ENCODE assay signal across 23 cellular contexts in the genomic region with DNA sequence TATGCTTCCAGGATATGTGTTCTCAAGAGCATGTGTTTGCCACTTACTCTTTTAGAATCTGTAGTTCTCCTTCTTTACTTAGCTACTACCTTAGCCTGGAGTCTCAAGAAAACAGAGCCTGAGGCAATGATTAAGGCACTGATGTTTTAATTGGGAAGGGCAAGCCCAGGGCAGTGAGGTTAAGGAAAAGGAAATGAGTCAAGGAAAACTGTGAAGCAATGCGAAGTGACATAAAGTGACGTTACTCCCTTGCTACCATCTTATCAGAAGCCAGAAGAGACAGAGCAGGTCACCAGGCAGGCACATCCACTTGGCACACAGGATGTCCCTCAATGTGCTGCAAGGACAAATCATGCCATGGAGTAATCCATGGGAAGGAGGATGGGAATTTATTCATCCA. TPM values are rescaled to one million over a fixed set of nuclear protein-coding genes. Genes with fewer than 3 reads are reported as not detected.
A peak's percentile ranks its signal among the peaks of the same experiment; 100 is the strongest.
DNase-seq lines count a peak whose midpoint lies in the region; ATAC-seq, FAIRE-seq and TF ChIP-seq lines count a peak whose summit lies in the region.
"Had no signal": no experiment of that assay in that cellular context is flagged by ENCODE, and none has a peak within 500 bp of the region (broad histone marks: within the 10 kb centered on the region; RNA-seq: fewer than 3 reads in every experiment).

No MANE protein-coding gene starts in this region.

- BruUV-seq in endothelial cell of umbilical vein (replicated peaks; lab: Mats Ljungman, UMichigan): no TSS peak

- H3K4me2 ChIP-seq in endothelial cell of umbilical vein (ENCODE audit: insufficient read depth, low read length) (no peak overlapping the region), hepatocyte (no peak overlapping the region)
- H3K4me2 ChIP-seq: BLaER1, PC-9 had no signal

- H3K9me3 Mint-ChIP-seq in HFFc6: peaks cover 21% of the 10 kb centered on the region
- no peaks in the 10 kb centered on the region for H3K9me3 Mint-ChIP-seq in activated T-helper 17 cell treated with anti-CD3 and anti-CD28 coated beads, Interleukin-2, amount 50 U/mL, for 72 hours

- no peak for TF ChIP-seq POLR2A in NB4 (IDR thresholded peaks at IDR 0.05; ENCODE audit: extremely low read depth, insufficient read length)
- TF ChIP-seq POLR2A in endothelial cell of umbilical vein (IDR thresholded peaks at IDR 0.05; ENCODE audit: low read depth, low read length): no peak

- no peak overlapping the region for H3K27ac Mint-ChIP-seq in HFFc6
- no peak overlapping the region for H3K27ac Mint-ChIP-seq in activated T-helper 17 cell treated with anti-CD3 and anti-CD28 coated beads, Interleukin-2, amount 50 U/mL, for 72 hours
- H3K27ac Mint-ChIP-seq: CD4-positive, alpha-beta memory T cell had no signal

- TF ChIP-seq CTCF in HFFc6 (IDR thresholded peaks at IDR 0.05) (no peak), NB4 (IDR thresholded peaks at IDR 0.05; ENCODE audit: low read depth, low read length) (no peak), endothelial cell of umbilical vein (IDR thresholded peaks at IDR 0.05; ENCODE audit: extremely low read depth in 1 of 2, insufficient read depth in 1 of 2, low read depth in 1 of 2, low read length in 2 of 2) (no peak), hepatocyte (IDR thresholded peaks at IDR 0.05; ENCODE audit: poor library complexity) (no peak)

- H3K4me1 ChIP-seq in endothelial cell of umbilical vein (ENCODE audit: control insufficient read depth, extremely low read depth, insufficient read depth, low read length) (no peaks in the 10 kb centered on the region), hepatocyte (ENCODE audit: insufficient read depth) (no peaks in the 10 kb centered on the region)
- H3K4me1 ChIP-seq: BLaER1, HAP-1, SJCRH30 had no signal

- no peak overlapping the region for H3K4me3 Mint-ChIP-seq in HFFc6
- no peak overlapping the region for H3K4me3 Mint-ChIP-seq in activated T-helper 17 cell treated with anti-CD3 and anti-CD28 coated beads, Interleukin-2, amount 50 U/mL, for 72 hours
- H3K4me3 Mint-ChIP-seq: CD4-positive, alpha-beta memory T cell had no signal

- POLR2A ChIA-PET in endothelial cell of umbilical vein (lab: Charles Lee): no interaction called here

- peak; percentile 10 for DNase-seq in Daoy (ENCODE audit: low read depth)
- DNase-seq in HFFc6: peak; percentile 44
- DNase-seq in NB4 (ENCODE audit: low read depth): peak; percentile 12
- peak; percentile 15 for DNase-seq in endothelial cell of umbilical vein (ENCODE audit: low read depth, low spot score)
- DNase-seq in hepatocyte (ENCODE audit: low spot score): no peak
- no peak for DNase-seq in effector CD4-positive, alpha-beta T cell
- DNase-seq: Calu3; CD4-positive, alpha-beta memory T cell; DMS53; NCI-H1092; NCI-H1436 treated with DMSO at 0.1 percent for 48 hours; NCI-H2029 treated with DMSO at 0.1 percent for 48 hours; NCI-H2171; NCI-H526; SJCRH30 had no signal

- H3K27me3 Mint-ChIP-seq in HFFc6 (ENCODE audit: insufficient read depth): peaks cover 1% of the 10 kb centered on the region; the same call in 1 of the 2 replicates
- H3K27me3 Mint-ChIP-seq in activated T-helper 17 cell treated with anti-CD3 and anti-CD28 coated beads, Interleukin-2, amount 50 U/mL, for 72 hours: peaks cover 11% of the 10 kb centered on the region

- dilution Hi-C loops in endothelial cell of umbilical vein (cut with MboI; ENCODE audit: extremely low pct_ligation_motif_present, low sequenced_read_pairs): no loop called here

- no peak overlapping the region for H3K4me3 ChIP-seq in NB4 (ENCODE audit: low read depth, low read length)
- no peak overlapping the region for H3K4me3 ChIP-seq in endothelial cell of umbilical vein (replicated peaks in 1 of 3; ENCODE audit: insufficient read depth in 1 of 3, low read depth in 1 of 3, low read length in 3 of 3)
- no peak overlapping the region for H3K4me3 ChIP-seq in hepatocyte
- H3K4me3 ChIP-seq: BLaER1, HAP-1, K562, PC-9, SJCRH30 had no signal

- H3K36me3 ChIP-seq in endothelial cell of umbilical vein (ENCODE audit: control insufficient read depth in 2 of 2, extremely low read depth in 1 of 2, insufficient read depth in 2 of 2, low read length in 2 of 2) (no peaks in the 10 kb centered on the region), hepatocyte (replicated peaks; ENCODE audit: insufficient read depth, low read depth) (no peaks in the 10 kb centered on the region)
- H3K36me3 ChIP-seq: BLaER1, HAP-1, SJCRH30 had no signal

- no peaks in the 10 kb centered on the region for H3K27me3 ChIP-seq in endothelial cell of umbilical vein (ENCODE audit: control insufficient read depth in 2 of 2, insufficient read depth in 2 of 2, low read length in 2 of 2)
- no peaks in the 10 kb centered on the region for H3K27me3 ChIP-seq in hepatocyte
- H3K27me3 ChIP-seq: BLaER1, SJCRH30 had no signal

- no peaks in the 10 kb centered on the region for H3K79me2 ChIP-seq in endothelial cell of umbilical vein (ENCODE audit: control insufficient read depth, insufficient read depth, low read length)
- H3K79me2 ChIP-seq in hepatocyte: no peaks in the 10 kb centered on the region

- H3K9ac ChIP-seq in endothelial cell of umbilical vein (replicated peaks; ENCODE audit: extremely low read depth, insufficient read depth, low read length): no peak overlapping the region
- H3K9ac ChIP-seq: BLaER1 had no signal

- H4K20me1 ChIP-seq in endothelial cell of umbilical vein (replicated peaks; ENCODE audit: control insufficient read depth, extremely low read depth, insufficient read depth, low read length) (no peaks in the 10 kb centered on the region), hepatocyte (ENCODE audit: insufficient read depth, poor library complexity, severe bottlenecking) (no peaks in the 10 kb centered on the region)
- H4K20me1 ChIP-seq: BLaER1 had no signal

- H3K9me2 ChIP-seq in hepatocyte (replicated peaks; ENCODE audit: insufficient read depth): no peaks in the 10 kb centered on the region

- peaks cover 10% of the 10 kb centered on the region for H3K4me1 Mint-ChIP-seq in HFFc6 (ENCODE audit: low read depth)
- no peaks in the 10 kb centered on the region for H3K4me1 Mint-ChIP-seq in activated T-helper 17 cell treated with anti-CD3 and anti-CD28 coated beads, Interleukin-2, amount 50 U/mL, for 72 hours
- H3K4me1 Mint-ChIP-seq: CD4-positive, alpha-beta memory T cell had no signal

- intact Hi-C loops in endothelial cell of umbilical vein (cut with micrococcal nuclease): no loop called here

- 91% methylated on average over 2 of the region's 2 CpGs for WGBS in hepatocyte (ENCODE audit: low lambda C conversion rate, missing lambda C conversion rate)

- no peak overlapping the region for H3K27ac ChIP-seq in endothelial cell of umbilical vein (ENCODE audit: insufficient read depth, low read depth, low read length)
- H3K27ac ChIP-seq in hepatocyte: no peak overlapping the region
- H3K27ac ChIP-seq: BLaER1, PC-9, SJCRH30 had no signal

- no peak overlapping the region for H2AFZ ChIP-seq in endothelial cell of umbilical vein (ENCODE audit: low read depth, low read length)
- H2AFZ ChIP-seq in hepatocyte: no peak overlapping the region
- H2AFZ ChIP-seq: PC-9 had no signal

- H3K9me3 ChIP-seq in endothelial cell of umbilical vein (replicated peaks; ENCODE audit: control insufficient read depth, insufficient read depth, low read length) (no peaks in the 10 kb centered on the region), hepatocyte (ENCODE audit: low read depth) (no peaks in the 10 kb centered on the region)
- H3K9me3 ChIP-seq: HAP-1, SJCRH30 had no signal

- CTCF ChIA-PET in endothelial cell of umbilical vein (lab: Charles Lee): no interaction called here

- H3K9me1 ChIP-seq in endothelial cell of umbilical vein (replicated peaks; ENCODE audit: control insufficient read depth, extremely low read depth, insufficient read depth, low read length): no peaks in the 10 kb centered on the region

- FAIRE-seq in endothelial cell of umbilical vein (lab: Jason Lieb, UNC): peak; percentile 26
- FAIRE-seq: A204.1, K562 had no signal

- no peak for ATAC-seq in activated T-helper 17 cell treated with anti-CD3 and anti-CD28 coated beads, Interleukin-2, amount 50 U/mL, for 72 hours (replicated peaks)
- ATAC-seq in activated CD4-positive, CD25-positive, alpha-beta regulatory T cell treated with anti-CD3 and anti-CD28 coated beads, Interleukin-2, amount 50 U/mL, for 24 hours: no peak
- ATAC-seq: K562 had no signal

- H3K36me3 Mint-ChIP-seq in HFFc6 (ENCODE audit: low read depth): peaks cover 26% of the 10 kb centered on the region; the same call in 1 of the 2 replicates
- no peaks in the 10 kb centered on the region for H3K36me3 Mint-ChIP-seq in activated T-helper 17 cell treated with anti-CD3 and anti-CD28 coated beads, Interleukin-2, amount 50 U/mL, for 72 hours (ENCODE audit: low read depth)

RNA-seq across cellular contexts. Expression of gene EML5, which starts 11.3 kb away (rescaled TPM):
- total RNA-seq in Daoy (2014; rRNA removed; shearing (Covaris generic)): 1.0 and 1.4 TPM in 2 replicates
- 10 to 100 TPM in 5 of 6 experiments, 1 to 10 TPM in 1; 8.7 to 15.7 (median 14.7) TPM for total RNA-seq in HFFc6 (2021; fragmentation: NEBNext Ultra II Directional; extraction: Animal tissue kit (Norgen Biotek cat#: 25700))
- 0.09 TPM in 1 of 2 replicates, not detected in the other for total RNA-seq in endothelial cell of umbilical vein
- 0.06 TPM in 1 of 2 replicates, not detected in the other for polyA plus RNA-seq in endothelial cell of umbilical vein
- polyA plus RNA-seq in endothelial cell of umbilical vein (2011; cell fraction: cytosol; rRNA removed): 0.01 TPM in 2 replicates
- polyA plus RNA-seq in endothelial cell of umbilical vein (2011; cell fraction: nucleus; rRNA removed): 0.06 TPM in 1 of 2 replicates, not detected in the other
- 0.04 and 0.05 TPM in 2 replicates for polyA plus RNA-seq in endothelial cell of umbilical vein (2012)
- not detected in 2 replicates for polyA minus RNA-seq in endothelial cell of umbilical vein
- 0.61 TPM for polyA minus RNA-seq in endothelial cell of umbilical vein (2011; cell fraction: cytosol; rRNA and poly(A)+ RNA removed)
- polyA minus RNA-seq in endothelial cell of umbilical vein (2011; cell fraction: nucleus; rRNA and poly(A)+ RNA removed): 0.29 TPM in 1 of 2 replicates, not detected in the other
- 1.1 and 1.4 TPM in 2 replicates for total RNA-seq in hepatocyte
- 0.15 TPM in 1 of 2 replicates, not detected in the other for polyA plus RNA-seq in hepatocyte
- total RNA-seq in activated T-helper 17 cell treated with anti-CD3 and anti-CD28 coated beads, Interleukin-2, amount 50 U/mL, for 72 hours: 1 to 10 TPM; 1.6 to 2.6 TPM
- total RNA-seq: G401 had no signal

RNA-seq across cellular contexts. Expression of gene TTC8, which starts 20.4 kb away (rescaled TPM):
- total RNA-seq in Daoy (2014; rRNA removed; shearing (Covaris generic)): 19.5 and 23.9 TPM in 2 replicates
- 10 to 100 TPM; 51.3 to 70.0 (median 58.5) TPM for total RNA-seq in HFFc6 (2021; fragmentation: NEBNext Ultra II Directional; extraction: Animal tissue kit (Norgen Biotek cat#: 25700))
- 11.9 and 15.5 TPM in 2 replicates for total RNA-seq in endothelial cell of umbilical vein
- polyA plus RNA-seq in endothelial cell of umbilical vein: 16.3 and 17.9 TPM in 2 replicates
- polyA plus RNA-seq in endothelial cell of umbilical vein (2011; cell fraction: cytosol; rRNA removed): 17.5 and 18.7 TPM in 2 replicates
- 40.8 and 41.1 TPM in 2 replicates for polyA plus RNA-seq in endothelial cell of umbilical vein (2011; cell fraction: nucleus; rRNA removed)
- 10.3 and 14.8 TPM in 2 replicates for polyA plus RNA-seq in endothelial cell of umbilical vein (2012)
- 11.0 and 21.0 TPM in 2 replicates for polyA minus RNA-seq in endothelial cell of umbilical vein
- polyA minus RNA-seq in endothelial cell of umbilical vein (2011; cell fraction: cytosol; rRNA and poly(A)+ RNA removed): 7.1 TPM
- polyA minus RNA-seq in endothelial cell of umbilical vein (2011; cell fraction: nucleus; rRNA and poly(A)+ RNA removed): 11.6 and 12.6 TPM in 2 replicates
- total RNA-seq in hepatocyte: 18.4 and 25.6 TPM in 2 replicates
- 21.4 and 23.0 TPM in 2 replicates for polyA plus RNA-seq in hepatocyte
- 1 to 10 TPM; 1.2 to 2.9 TPM for total RNA-seq in activated T-helper 17 cell treated with anti-CD3 and anti-CD28 coated beads, Interleukin-2, amount 50 U/mL, for 72 hours

Comparison
In these comparisons a context has a peak if more than half of its experiments do, and no peak if none do; other contexts are left out.
1. DNase-seq: peak in Daoy (single experiment), HFFc6 (single experiment), NB4 (single experiment) and endothelial cell of umbilical vein (single experiment); none in hepatocyte (single experiment) and effector CD4-positive, alpha-beta T cell (single experiment).